Comparison of ENCODE assay signal across 1 cellular context in the genomic region with DNA sequence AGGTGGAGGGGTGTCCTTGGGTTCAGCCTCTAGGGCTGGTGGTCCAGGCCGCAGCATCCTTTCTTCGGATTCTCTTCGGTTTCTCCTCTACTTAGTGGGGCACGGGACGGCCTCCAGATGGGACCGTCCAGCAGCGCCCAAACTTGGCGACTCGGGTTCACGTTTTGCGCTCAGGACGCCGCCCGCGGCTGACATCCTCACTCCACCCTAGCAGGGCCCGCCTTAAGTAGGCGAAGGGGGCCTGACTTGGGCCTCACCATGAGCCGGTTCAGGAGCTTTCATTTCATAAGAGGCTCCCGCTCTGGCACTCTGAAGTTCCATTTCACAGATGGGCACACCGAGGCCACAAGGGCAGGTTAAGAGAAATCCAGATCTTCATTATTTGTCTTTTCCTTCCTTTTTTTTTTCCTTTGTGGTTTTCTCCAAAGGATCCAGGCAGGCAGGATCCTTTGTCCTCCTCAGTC.
A peak's percentile ranks its signal among the peaks of the same experiment; 100 is the strongest.
TF ChIP-seq lines count a peak whose summit lies in the region.

No MANE protein-coding gene starts in this region.

TF ChIP-seq in HepG2, 621 proteins besides CTCF, POLR2A, EP300 and RAD21 (continued from another document and continues in another):
- TF ChIP-seq, protein P1, sequence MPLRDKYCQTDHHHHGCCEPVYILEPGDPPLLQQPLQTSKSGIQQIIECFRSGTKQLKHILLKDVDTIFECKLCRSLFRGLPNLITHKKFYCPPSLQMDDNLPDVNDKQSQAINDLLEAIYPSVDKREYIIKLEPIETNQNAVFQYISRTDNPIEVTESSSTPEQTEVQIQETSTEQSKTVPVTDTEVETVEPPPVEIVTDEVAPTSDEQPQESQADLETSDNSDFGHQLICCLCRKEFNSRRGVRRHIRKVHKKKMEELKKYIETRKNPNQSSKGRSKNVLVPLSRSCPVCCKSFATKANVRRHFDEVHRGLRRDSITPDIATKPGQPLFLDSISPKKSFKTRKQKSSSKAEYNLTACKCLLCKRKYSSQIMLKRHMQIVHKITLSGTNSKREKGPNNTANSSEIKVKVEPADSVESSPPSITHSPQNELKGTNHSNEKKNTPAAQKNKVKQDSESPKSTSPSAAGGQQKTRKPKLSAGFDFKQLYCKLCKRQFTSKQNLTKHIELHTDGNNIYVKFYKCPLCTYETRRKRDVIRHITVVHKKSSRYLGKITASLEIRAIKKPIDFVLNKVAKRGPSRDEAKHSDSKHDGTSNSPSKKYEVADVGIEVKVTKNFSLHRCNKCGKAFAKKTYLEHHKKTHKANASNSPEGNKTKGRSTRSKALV (CRISPR knock-in tag; IDR thresholded peaks at IDR 0.05): 0 out of 2 replicates have a peak, but pooled peaks have one; percentile 83
- TF ChIP-seq ZNF672 (CRISPR knock-in tag; IDR thresholded peaks at IDR 0.05): peak; percentile 12
- TF ChIP-seq NCOA5 (CRISPR knock-in tag; IDR thresholded peaks at IDR 0.05): no peak
- no peak for TF ChIP-seq ATF7-NPFF (CRISPR knock-in tag; IDR thresholded peaks at IDR 0.05; ENCODE audit: low read depth)
- TF ChIP-seq, protein P2, sequence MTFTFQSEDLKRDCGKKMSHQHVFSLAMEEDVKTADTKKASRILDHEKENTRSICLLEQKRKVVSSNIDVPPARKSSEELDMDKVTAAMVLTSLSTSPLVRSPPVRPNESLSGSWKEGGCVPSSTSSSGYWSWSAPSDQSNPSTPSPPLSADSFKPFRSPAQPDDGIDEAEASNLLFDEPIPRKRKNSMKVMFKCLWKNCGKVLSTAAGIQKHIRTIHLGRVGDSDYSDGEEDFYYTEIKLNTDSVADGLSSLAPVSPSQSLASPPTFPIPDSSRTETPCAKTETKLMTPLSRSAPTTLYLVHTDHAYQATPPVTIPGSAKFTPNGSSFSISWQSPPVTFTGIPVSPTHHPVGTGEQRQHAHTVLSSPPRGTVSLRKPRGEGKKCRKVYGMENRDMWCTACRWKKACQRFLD (CRISPR knock-in tag; IDR thresholded peaks at IDR 0.05; ENCODE audit: borderline replicate concordance): 0 out of 2 replicates have a peak, but pooled peaks have one; percentile 76
- TF ChIP-seq, protein P3, sequence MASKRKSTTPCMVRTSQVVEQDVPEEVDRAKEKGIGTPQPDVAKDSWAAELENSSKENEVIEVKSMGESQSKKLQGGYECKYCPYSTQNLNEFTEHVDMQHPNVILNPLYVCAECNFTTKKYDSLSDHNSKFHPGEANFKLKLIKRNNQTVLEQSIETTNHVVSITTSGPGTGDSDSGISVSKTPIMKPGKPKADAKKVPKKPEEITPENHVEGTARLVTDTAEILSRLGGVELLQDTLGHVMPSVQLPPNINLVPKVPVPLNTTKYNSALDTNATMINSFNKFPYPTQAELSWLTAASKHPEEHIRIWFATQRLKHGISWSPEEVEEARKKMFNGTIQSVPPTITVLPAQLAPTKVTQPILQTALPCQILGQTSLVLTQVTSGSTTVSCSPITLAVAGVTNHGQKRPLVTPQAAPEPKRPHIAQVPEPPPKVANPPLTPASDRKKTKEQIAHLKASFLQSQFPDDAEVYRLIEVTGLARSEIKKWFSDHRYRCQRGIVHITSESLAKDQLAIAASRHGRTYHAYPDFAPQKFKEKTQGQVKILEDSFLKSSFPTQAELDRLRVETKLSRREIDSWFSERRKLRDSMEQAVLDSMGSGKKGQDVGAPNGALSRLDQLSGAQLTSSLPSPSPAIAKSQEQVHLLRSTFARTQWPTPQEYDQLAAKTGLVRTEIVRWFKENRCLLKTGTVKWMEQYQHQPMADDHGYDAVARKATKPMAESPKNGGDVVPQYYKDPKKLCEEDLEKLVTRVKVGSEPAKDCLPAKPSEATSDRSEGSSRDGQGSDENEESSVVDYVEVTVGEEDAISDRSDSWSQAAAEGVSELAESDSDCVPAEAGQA (IDR thresholded peaks at IDR 0.05; ENCODE audit: low read depth): no peak
- TF ChIP-seq, protein P3 (CRISPR knock-in tag; IDR thresholded peaks at IDR 0.05; ENCODE audit: borderline replicate concordance): 0 out of 2 replicates have a peak, but pooled peaks have one; percentile 25
- TF ChIP-seq ZNF816 (CRISPR knock-in tag; IDR thresholded peaks at IDR 0.05; ENCODE audit: borderline replicate concordance): peak; percentile 62; the same call in 1 of the 2 replicates
- TF ChIP-seq, protein P4, sequence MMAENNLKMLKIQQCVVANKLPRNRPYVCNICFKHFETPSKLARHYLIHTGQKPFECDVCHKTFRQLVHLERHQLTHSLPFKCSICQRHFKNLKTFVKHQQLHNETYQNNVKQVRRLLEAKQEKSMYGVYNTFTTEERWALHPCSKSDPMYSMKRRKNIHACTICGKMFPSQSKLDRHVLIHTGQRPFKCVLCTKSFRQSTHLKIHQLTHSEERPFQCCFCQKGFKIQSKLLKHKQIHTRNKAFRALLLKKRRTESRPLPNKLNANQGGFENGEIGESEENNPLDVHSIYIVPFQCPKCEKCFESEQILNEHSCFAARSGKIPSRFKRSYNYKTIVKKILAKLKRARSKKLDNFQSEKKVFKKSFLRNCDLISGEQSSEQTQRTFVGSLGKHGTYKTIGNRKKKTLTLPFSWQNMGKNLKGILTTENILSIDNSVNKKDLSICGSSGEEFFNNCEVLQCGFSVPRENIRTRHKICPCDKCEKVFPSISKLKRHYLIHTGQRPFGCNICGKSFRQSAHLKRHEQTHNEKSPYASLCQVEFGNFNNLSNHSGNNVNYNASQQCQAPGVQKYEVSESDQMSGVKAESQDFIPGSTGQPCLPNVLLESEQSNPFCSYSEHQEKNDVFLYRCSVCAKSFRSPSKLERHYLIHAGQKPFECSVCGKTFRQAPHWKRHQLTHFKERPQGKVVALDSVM (CRISPR knock-in tag; IDR thresholded peaks at IDR 0.05): peak; percentile 15; the same call in 1 of the 2 replicates
- 0 out of 2 replicates have a peak, but pooled peaks have one; percentile 2 for TF ChIP-seq MED1 (CRISPR knock-in tag; IDR thresholded peaks at IDR 0.05)
- TF ChIP-seq ZNF761 (CRISPR knock-in tag; conservative IDR thresholded peaks at IDR 0.05): 0 out of 2 replicates have a peak, but pooled peaks have one; percentile 49
- peak; percentile 40; the same call in 1 of the 2 replicates for TF ChIP-seq GMEB1 (CRISPR knock-in tag; IDR thresholded peaks at IDR 0.05; ENCODE audit: borderline replicate concordance)
- TF ChIP-seq FOSL1 (CRISPR knock-in tag; IDR thresholded peaks at IDR 0.05; ENCODE audit: borderline replicate concordance): 0 out of 2 replicates have a peak, but pooled peaks have one; percentile 5
- TF ChIP-seq ZNF296 (CRISPR knock-in tag; conservative IDR thresholded peaks at IDR 0.05): 0 out of 2 replicates have a peak, but pooled peaks have one; percentile 17
- TF ChIP-seq KDM1A (CRISPR knock-in tag; IDR thresholded peaks at IDR 0.05): peak; percentile 90; the same call in 1 of the 2 replicates
- TF ChIP-seq ZNF263 (CRISPR knock-in tag; IDR thresholded peaks at IDR 0.05): peak; percentile 10
- TF ChIP-seq LBX2 (CRISPR knock-in tag; IDR thresholded peaks at IDR 0.05; ENCODE audit: borderline replicate concordance): peak; percentile 18; the same call in 1 of the 2 replicates
- TF ChIP-seq ZMAT3 (CRISPR knock-in tag; conservative IDR thresholded peaks at IDR 0.05): 0 out of 2 replicates have a peak, but pooled peaks have one; percentile 45
- TF ChIP-seq FOXC1 (CRISPR knock-in tag; IDR thresholded peaks at IDR 0.05; ENCODE audit: borderline replicate concordance): no peak
- TF ChIP-seq ZNF687 (CRISPR knock-in tag; IDR thresholded peaks at IDR 0.05): peak; percentile 40
- TF ChIP-seq ZNF382 (CRISPR knock-in tag; IDR thresholded peaks at IDR 0.05; ENCODE audit: borderline replicate concordance): no peak
- TF ChIP-seq, protein P5, sequence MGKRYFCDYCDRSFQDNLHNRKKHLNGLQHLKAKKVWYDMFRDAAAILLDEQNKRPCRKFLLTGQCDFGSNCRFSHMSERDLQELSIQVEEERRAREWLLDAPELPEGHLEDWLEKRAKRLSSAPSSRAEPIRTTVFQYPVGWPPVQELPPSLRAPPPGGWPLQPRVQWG (CRISPR knock-in tag; IDR thresholded peaks at IDR 0.05; ENCODE audit: borderline replicate concordance, low read depth): 0 out of 2 replicates have a peak, but pooled peaks have one; percentile 77
- 0 out of 2 replicates have a peak, but pooled peaks have one; percentile 19 for TF ChIP-seq ZNF614 (CRISPR knock-in tag; IDR thresholded peaks at IDR 0.05; ENCODE audit: borderline replicate concordance)
- TF ChIP-seq ZNF350 (CRISPR knock-in tag; IDR thresholded peaks at IDR 0.05; ENCODE audit: borderline replicate concordance, low read depth): 0 out of 2 replicates have a peak, but pooled peaks have one; percentile 40
- peak; percentile 87 for TF ChIP-seq ZMYM3 (CRISPR knock-in tag; IDR thresholded peaks at IDR 0.05)
- TF ChIP-seq SALL2 (CRISPR knock-in tag; IDR thresholded peaks at IDR 0.05): peak; percentile 6; the same call in 1 of the 2 replicates
- TF ChIP-seq, protein P6, sequence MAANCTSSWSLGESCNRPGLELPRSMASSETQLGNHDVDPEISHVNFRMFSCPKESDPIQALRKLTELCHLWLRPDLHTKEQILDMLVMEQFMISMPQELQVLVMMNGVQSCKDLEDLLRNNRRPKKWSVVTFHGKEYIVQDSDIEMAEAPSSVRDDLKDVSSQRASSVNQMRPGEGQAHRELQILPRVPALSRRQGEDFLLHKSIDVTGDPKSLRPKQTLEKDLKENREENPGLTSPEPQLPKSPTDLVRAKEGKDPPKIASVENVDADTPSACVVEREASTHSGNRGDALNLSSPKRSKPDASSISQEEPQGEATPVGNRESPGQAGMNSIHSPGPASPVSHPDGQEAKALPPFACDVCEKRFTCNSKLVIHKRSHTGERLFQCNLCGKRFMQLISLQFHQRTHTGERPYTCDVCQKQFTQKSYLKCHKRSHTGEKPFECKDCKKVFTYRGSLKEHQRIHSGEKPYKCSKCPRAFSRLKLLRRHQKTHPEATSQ (CRISPR knock-in tag; IDR thresholded peaks at IDR 0.05; ENCODE audit: borderline replicate concordance): no peak
- TF ChIP-seq ZFX (CRISPR knock-in tag; IDR thresholded peaks at IDR 0.05; ENCODE audit: low read depth): peak; percentile 81
- TF ChIP-seq ARID2 (CRISPR knock-in tag; IDR thresholded peaks at IDR 0.05; ENCODE audit: borderline replicate concordance): 0 out of 2 replicates have a peak, but pooled peaks have one; percentile 5
- TF ChIP-seq ZNF441 (CRISPR knock-in tag; IDR thresholded peaks at IDR 0.05; ENCODE audit: borderline replicate concordance): no peak
- TF ChIP-seq PHF21A (CRISPR knock-in tag; IDR thresholded peaks at IDR 0.05): peak; percentile 60; the same call in 1 of the 2 replicates
- no peak for TF ChIP-seq ZNF580 (CRISPR knock-in tag; IDR thresholded peaks at IDR 0.05; ENCODE audit: borderline replicate concordance, low read depth)
- TF ChIP-seq ZNF329 (CRISPR knock-in tag; IDR thresholded peaks at IDR 0.05; ENCODE audit: low read depth): no peak
- TF ChIP-seq RORA (CRISPR knock-in tag; IDR thresholded peaks at IDR 0.05): no peak
- no peak for TF ChIP-seq NRL (CRISPR knock-in tag; IDR thresholded peaks at IDR 0.05; ENCODE audit: borderline replicate concordance)
